Comparison of ENCODE assay signal across 21 cellular contexts in genomic region chr2:178069551-178069950, GRCh38. TPM values are rescaled to one million over a fixed set of nuclear protein-coding genes. Genes with fewer than 3 reads are reported as not detected.
DNase-seq lines count a peak whose midpoint lies in the region; FAIRE-seq and TF ChIP-seq lines count a peak whose summit lies in the region.
"Had no signal": no experiment of that assay in that cellular context is flagged by ENCODE, and none has a peak within 500 bp of the region (broad histone marks: within the 10 kb centered on the region; RNA-seq: fewer than 3 reads in every experiment).

No MANE protein-coding gene starts in this region.

- no peak overlapping the region for H3K27ac Mint-ChIP-seq in glutamatergic neuron (ENCODE audit: unreplicated experiment)
- H3K27ac Mint-ChIP-seq: activated CD8-positive, alpha-beta memory T cell treated with anti-CD3 and anti-CD28 coated beads, Interleukin-2, amount 10 ng/mL, durations not matched to agents 7 days and 5 days; immature natural killer cell; T-cell had no signal

- H3K9me3 ChIP-seq in keratinocyte (ENCODE audit: control insufficient read depth, low read depth, low read length) (no peaks in the 10 kb centered on the region), tibial artery (no peaks in the 10 kb centered on the region), OCI-LY7 (ENCODE audit: low read length) (no peaks in the 10 kb centered on the region)
- H3K9me3 ChIP-seq: HAP-1, tibial nerve had no signal

- no peaks in the 10 kb centered on the region for H3K36me3 Mint-ChIP-seq in glutamatergic neuron (ENCODE audit: unreplicated experiment)
- H3K36me3 Mint-ChIP-seq: activated CD8-positive, alpha-beta memory T cell treated with anti-CD3 and anti-CD28 coated beads, Interleukin-2, amount 10 ng/mL, durations not matched to agents 7 days and 5 days; immature natural killer cell; T-cell had no signal

- H3K4me3 ChIP-seq in keratinocyte (ENCODE audit: control insufficient read depth in 2 of 3, extremely low read depth in 1 of 3, insufficient read depth in 2 of 3, low read depth in 1 of 3, low read length in 3 of 3): no peak overlapping the region
- no peak overlapping the region for H3K4me3 ChIP-seq in tibial artery
- H3K4me3 ChIP-seq in OCI-LY7 (ENCODE audit: low read depth, low read length, poor library complexity, severe bottlenecking): no peak overlapping the region
- H3K4me3 ChIP-seq: HAP-1, tibial nerve had no signal

- H3K4me3 Mint-ChIP-seq in glutamatergic neuron (ENCODE audit: unreplicated experiment): no peak overlapping the region
- H3K4me3 Mint-ChIP-seq: activated CD8-positive, alpha-beta memory T cell treated with anti-CD3 and anti-CD28 coated beads, Interleukin-2, amount 10 ng/mL, durations not matched to agents 7 days and 5 days; immature natural killer cell; T-cell had no signal

- H3K9me1 ChIP-seq in keratinocyte (ENCODE audit: control insufficient read depth, extremely low read depth, insufficient read depth, low read length): no peaks in the 10 kb centered on the region

- H4K20me1 ChIP-seq in keratinocyte (ENCODE audit: control insufficient read depth, extremely low read depth, insufficient read depth, low read length): no peaks in the 10 kb centered on the region
- no peaks in the 10 kb centered on the region for H4K20me1 ChIP-seq in OCI-LY7 (ENCODE audit: insufficient read depth, low read length)

- H3K4me1 ChIP-seq in keratinocyte (ENCODE audit: control insufficient read depth, extremely low read depth, insufficient read depth, low read length) (peaks cover 16% of the 10 kb centered on the region), tibial artery (peaks cover 0 to 14% (median 2%) of the 10 kb centered on the region in 4 donors), OCI-LY7 (ENCODE audit: insufficient read depth, low read length, poor library complexity, severe bottlenecking) (no peaks in the 10 kb centered on the region)

- dilution Hi-C loops in keratinocyte (cut with MboI; ENCODE audit: extremely low pct_ligation_motif_present, low sequenced_read_pairs): no loop called here

- peaks cover 3% of the 10 kb centered on the region for H3K27me3 Mint-ChIP-seq in glutamatergic neuron (ENCODE audit: unreplicated experiment)

- no peak for FAIRE-seq in keratinocyte (lab: Jason Lieb, UNC)
- FAIRE-seq: endothelial cell of umbilical vein, GM12892 had no signal

- no peaks in the 10 kb centered on the region for H3K79me2 ChIP-seq in keratinocyte (ENCODE audit: control insufficient read depth, insufficient read depth, low read length)
- no peaks in the 10 kb centered on the region for H3K79me2 ChIP-seq in OCI-LY7 (ENCODE audit: insufficient read depth, low read depth, low read length)

- no peaks in the 10 kb centered on the region for H3K9me2 ChIP-seq in OCI-LY7 (ENCODE audit: insufficient read depth, low read length)

- peak in 2 of 3 experiments; percentile 14 to 36 for TF ChIP-seq CTCF in keratinocyte (optimal IDR thresholded peaks at IDR 0.05 in 1 of 3, IDR thresholded peaks at IDR 0.05 in 1 of 3, conservative IDR thresholded peaks at IDR 0.05 in 1 of 3; ENCODE audit: extremely low read depth in 1 of 3, insufficient read depth in 2 of 3, low read length in 3 of 3)
- no peak for TF ChIP-seq CTCF in tibial artery (IDR thresholded peaks at IDR 0.05)
- no peak for TF ChIP-seq CTCF in glutamatergic neuron (IDR thresholded peaks at IDR 0.05; ENCODE audit: partially characterized antibody, unreplicated experiment)
- TF ChIP-seq CTCF in OCI-LY7 (conservative IDR thresholded peaks at IDR 0.05; ENCODE audit: low read length): no peak

- no TSS peak for BruUV-seq in OCI-LY7 (replicated peaks; lab: Mats Ljungman, UMichigan)

- H3K27me3 ChIP-seq in keratinocyte (ENCODE audit: control insufficient read depth, extremely low read depth, insufficient read depth, low read length) (no peaks in the 10 kb centered on the region), tibial artery (no peaks in the 10 kb centered on the region)

- H3K4me2 ChIP-seq in keratinocyte (ENCODE audit: control insufficient read depth, extremely low read depth, insufficient read depth, low read depth, low read length) (no peak overlapping the region), OCI-LY7 (ENCODE audit: low read length) (no peak overlapping the region)

- H3K9me3 Mint-ChIP-seq in glutamatergic neuron (ENCODE audit: unreplicated experiment): no peaks in the 10 kb centered on the region
- H3K9me3 Mint-ChIP-seq: immature natural killer cell had no signal

- CTCF ChIA-PET in OCI-LY7 (lab: Charles Lee; ENCODE audit: unreplicated experiment): no interaction called here

- H2AFZ ChIP-seq in keratinocyte (ENCODE audit: control insufficient read depth, low read length) (no peak overlapping the region), OCI-LY7 (ENCODE audit: low read length) (no peak overlapping the region)

- no peak overlapping the region for H3K27ac ChIP-seq in keratinocyte (ENCODE audit: control insufficient read depth, insufficient read depth, low read length)
- no peak overlapping the region for H3K27ac ChIP-seq in tibial artery
- no peak overlapping the region for H3K27ac ChIP-seq in OCI-LY7 (ENCODE audit: low read depth, low read length, poor library complexity, severe bottlenecking)
- H3K27ac ChIP-seq: tibial nerve had no signal

- POLR2A ChIA-PET in OCI-LY7 (lab: Charles Lee): no interaction called here

- no peaks in the 10 kb centered on the region for H3K36me3 ChIP-seq in keratinocyte (ENCODE audit: control insufficient read depth in 2 of 2, extremely low read depth in 1 of 2, insufficient read depth in 2 of 2, low read length in 2 of 2)
- H3K36me3 ChIP-seq in tibial artery: no peaks in the 10 kb centered on the region
- no peaks in the 10 kb centered on the region for H3K36me3 ChIP-seq in OCI-LY7 (ENCODE audit: insufficient read depth, low read length)
- H3K36me3 ChIP-seq: HAP-1, tibial nerve had no signal

- no peak overlapping the region for H3K9ac ChIP-seq in keratinocyte (ENCODE audit: control insufficient read depth, extremely low read depth, insufficient read depth, low read length)

- DNase-seq in COLO668 (lab: John Stamatoyannopoulos, UW; ENCODE audit: unreplicated experiment) (peak; percentile 25), GM03348 (ENCODE audit: low spot score) (peak; percentile 7), RKO (ENCODE audit: low spot score) (peak; percentile 32), keratinocyte (ENCODE audit: low read depth, low spot score) (no peak), tibial artery (no peak), glutamatergic neuron (no peak), OCI-LY7 (ENCODE audit: low spot score) (no peak)
- no peak for DNase-seq in activated naive CD4-positive, alpha-beta T cell (lab: John Stamatoyannopoulos, UW)
- DNase-seq: activated CD8-positive, alpha-beta memory T cell treated with anti-CD3 and anti-CD28 coated beads, Interleukin-2, amount 10 ng/mL, durations not matched to agents 7 days and 5 days; activated gamma-delta T cell; C1 segment of cervical spinal cord; cerebellar nuclear complex; immature natural killer cell; NCI-H1048; NCI-H2227 treated with DMSO at 0.1 percent for 48 hours; stimulated activated CD4-positive, alpha-beta T cell treated with anti-CD3 and anti-CD28 coated beads, Interleukin-4, amount 100 ng/mL, for 24 hours; T-cell had no signal

- H3K4me1 Mint-ChIP-seq in glutamatergic neuron (ENCODE audit: low read depth, unreplicated experiment): peaks cover 6% of the 10 kb centered on the region

- intact Hi-C loops in tibial artery (cut with DNase I; ENCODE audit: low total_unique reads) (no loop called here), OCI-LY7 (cut with micrococcal nuclease; ENCODE audit: unreplicated experiment) (no loop called here)

RNA-seq across cellular contexts. Expression of gene PDE11A, which starts 3.0 kb away (rescaled TPM):
- 0.01 to 0.05 TPM (median 0.04 TPM) in 3 replicates for polyA plus RNA-seq in keratinocyte
- polyA plus RNA-seq in keratinocyte (2011; ENCODE audit: low read depth): not detected
- 0.01 and 0.06 TPM in 2 replicates for polyA plus RNA-seq in keratinocyte (2011; cell fraction: cytosol; rRNA removed)
- polyA plus RNA-seq in keratinocyte (2011; cell fraction: nucleus; rRNA removed): 0.06 and 0.21 TPM in 2 replicates
- 0.03 TPM in 1 of 2 replicates, not detected in the other for polyA plus RNA-seq in keratinocyte (2012; ENCODE audit: low replicate concordance)
- polyA minus RNA-seq in keratinocyte: 0.13 to 0.45 TPM in 2 of 3 replicates, not detected in the other
- not detected for polyA minus RNA-seq in keratinocyte (2011; cell fraction: cytosol; rRNA and poly(A)+ RNA removed)
- 0.47 TPM in 1 of 2 replicates, not detected in the other for polyA minus RNA-seq in keratinocyte (2011; cell fraction: nucleus; rRNA and poly(A)+ RNA removed)
- total RNA-seq in glutamatergic neuron (ENCODE audit: unreplicated experiment): 0.27 TPM
- total RNA-seq in OCI-LY7 (2014; rRNA removed; shearing (Covaris generic)): 0.03 and 0.10 TPM in 2 replicates
- total RNA-seq in OCI-LY7 (2022): not detected in 2 replicates
- total RNA-seq: activated CD8-positive, alpha-beta memory T cell treated with anti-CD3 and anti-CD28 coated beads, Interleukin-2, amount 10 ng/mL, durations not matched to agents 7 days and 5 days; T-cell had no signal
- polyA plus RNA-seq: immature natural killer cell had no signal

RNA-seq across cellular contexts. Expression of gene RBM45, which starts 42.7 kb away (rescaled TPM):
- 11.2 to 19.1 TPM (median 12.0 TPM) in 3 replicates for polyA plus RNA-seq in keratinocyte
- polyA plus RNA-seq in keratinocyte (2011; ENCODE audit: low read depth): 17.4 TPM
- 9.1 and 17.8 TPM in 2 replicates for polyA plus RNA-seq in keratinocyte (2011; cell fraction: cytosol; rRNA removed)
- 13.1 and 19.5 TPM in 2 replicates for polyA plus RNA-seq in keratinocyte (2011; cell fraction: nucleus; rRNA removed)
- polyA plus RNA-seq in keratinocyte (2012; ENCODE audit: low replicate concordance): 8.6 and 14.3 TPM in 2 replicates
- 3.4 to 9.1 TPM (median 6.4 TPM) in 3 replicates for polyA minus RNA-seq in keratinocyte
- polyA minus RNA-seq in keratinocyte (2011; cell fraction: cytosol; rRNA and poly(A)+ RNA removed): 2.9 TPM
- polyA minus RNA-seq in keratinocyte (2011; cell fraction: nucleus; rRNA and poly(A)+ RNA removed): 6.0 and 12.2 TPM in 2 replicates
- 15.3 TPM for total RNA-seq in glutamatergic neuron (ENCODE audit: unreplicated experiment)
- 13.2 and 13.9 TPM in 2 replicates for total RNA-seq in OCI-LY7 (2014; rRNA removed; shearing (Covaris generic))
- total RNA-seq in OCI-LY7 (2022): 18.1 and 22.5 TPM in 2 replicates

Comparison
In these comparisons a context has a peak if more than half of its experiments do, and no peak if none do; other contexts are left out.
1. DNase-seq: peak in COLO668 (single experiment), GM03348 (single experiment) and RKO (single experiment); none in keratinocyte (single experiment), tibial artery (0 of 2), activated naive CD4-positive, alpha-beta T cell (0 of 4), glutamatergic neuron (single experiment) and OCI-LY7 (single experiment).
2. CTCF ChIP-seq: peak in keratinocyte (2 of 3); none in tibial artery (0 of 2), glutamatergic neuron (single experiment) and OCI-LY7 (single experiment).